In the genomic region with DNA sequence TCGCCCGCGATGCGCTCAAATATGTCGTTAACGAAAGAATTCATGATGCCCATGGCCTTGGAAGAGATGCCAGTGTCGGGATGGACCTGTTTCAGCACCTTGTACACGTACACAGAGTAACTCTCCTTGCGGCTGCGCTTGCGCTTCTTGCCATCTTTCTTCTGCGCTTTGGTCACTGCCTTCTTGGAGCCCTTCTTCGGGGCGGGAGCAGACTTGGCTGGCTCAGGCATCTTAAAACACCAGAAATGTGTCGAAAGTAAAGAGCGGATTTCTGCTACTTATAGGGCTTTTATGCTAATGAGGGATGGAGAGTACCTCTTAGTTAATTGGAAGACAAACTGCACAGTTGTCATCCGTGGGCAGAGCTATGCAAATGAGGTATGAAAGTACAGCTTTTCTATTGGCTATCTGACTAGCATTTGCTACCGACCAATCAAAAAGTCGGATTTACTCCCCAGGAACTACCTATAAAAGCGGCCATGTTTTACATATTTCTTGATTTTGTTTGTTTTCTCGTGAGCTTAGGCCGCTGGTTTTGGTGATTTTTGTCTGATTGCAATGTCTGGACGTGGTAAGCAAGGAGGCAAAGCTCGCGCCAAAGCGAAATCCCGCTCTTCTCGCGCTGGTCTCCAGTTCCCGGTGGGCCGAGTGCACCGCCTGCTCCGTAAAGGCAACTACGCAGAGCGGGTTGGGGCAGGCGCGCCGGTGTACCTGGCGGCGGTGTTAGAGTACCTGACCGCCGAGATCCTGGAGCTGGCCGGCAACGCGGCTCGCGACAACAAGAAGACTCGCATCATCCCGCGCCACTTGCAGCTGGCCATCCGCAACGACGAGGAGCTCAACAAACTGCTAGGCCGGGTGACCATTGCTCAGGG, we compare ENCODE assay signal across 8 cellular contexts. TPM values are rescaled to one million over a fixed set of nuclear protein-coding genes. Genes with fewer than 3 reads are reported as not detected.
A peak's percentile ranks its signal among the peaks of the same experiment; 100 is the strongest.
DNase-seq lines count a peak whose midpoint lies in the region; ATAC-seq and TF ChIP-seq lines count a peak whose summit lies in the region.

No MANE protein-coding gene starts in this region.

- H3K4me3 ChIP-seq in PC-9 (peak overlapping the region; percentile 86), esophagus (ENCODE audit: low read depth in 1 of 2, low read length in 2 of 2) (peak overlapping the region; percentile 94 to 97), mucosa of rectum (ENCODE audit: low read length in 2 of 2) (peak overlapping the region; percentile 88 to 97)

- H3K9me3 ChIP-seq in PC-9 (ENCODE audit: insufficient read depth, low read depth) (no peaks in the 10 kb centered on the region), esophagus (ENCODE audit: control insufficient read depth in 2 of 2, insufficient read depth in 1 of 2, low read depth in 1 of 2, low read length in 1 of 2) (no peaks in the 10 kb centered on the region), mucosa of rectum (ENCODE audit: control insufficient read depth in 2 of 2, low read length in 2 of 2) (no peaks in the 10 kb centered on the region)

- intact Hi-C loops in PC-9 (cut with micrococcal nuclease; ENCODE audit: unreplicated experiment): loop anchor here (1.0 kb wide), 10 partner anchors 21 to 1008 kb away; a partner anchor contains a TSS

- 0% methylated on average over 54 of the region's 54 CpGs for WGBS in esophagus, 2 donors

- ATAC-seq in GM21723 (IDR thresholded peaks at IDR 0.05; ENCODE audit: unreplicated experiment): peak; percentile 75

- peaks cover 27% of the 10 kb centered on the region for H3K4me1 ChIP-seq in PC-9 (replicated peaks; ENCODE audit: insufficient read depth)
- H3K4me1 ChIP-seq in esophagus (ENCODE audit: control insufficient read depth in 2 of 2, insufficient read depth in 2 of 2, low read length in 1 of 2): no peaks in the 10 kb centered on the region
- H3K4me1 ChIP-seq in mucosa of rectum (ENCODE audit: control insufficient read depth in 2 of 2, insufficient read depth in 2 of 2, low read length in 2 of 2): peaks cover 7 to 14% of the 10 kb centered on the region in 2 donors

- H3K27me3 ChIP-seq in PC-9 (ENCODE audit: insufficient read depth, low read depth) (no peaks in the 10 kb centered on the region), esophagus (ENCODE audit: control insufficient read depth in 1 of 2, insufficient read depth in 2 of 2, low read length in 2 of 2) (no peaks in the 10 kb centered on the region), mucosa of rectum (ENCODE audit: control insufficient read depth in 2 of 2, insufficient read depth in 2 of 2, low read length in 2 of 2) (no peaks in the 10 kb centered on the region)

- H2AFZ ChIP-seq in PC-9: peak overlapping the region; percentile 63

- CTCF ChIA-PET in PC-9 (lab: Charles Lee): interaction anchor here (0.6 to 1.3 kb wide), 6 partner anchors 24 to 1772 kb away, joined by 3 to 11 read pairs (median 4); a partner anchor contains a TSS

- TF ChIP-seq CTCF in PC-9 (conservative IDR thresholded peaks at IDR 0.05): no peak

- H3K4me2 ChIP-seq in PC-9: peak overlapping the region; percentile 83

- peaks cover 18% of the 10 kb centered on the region for H4K20me1 ChIP-seq in PC-9 (ENCODE audit: insufficient read depth)

- TSS peak; percentile 90 for BruUV-seq in PC-9 (replicated peaks; lab: Mats Ljungman, UMichigan)

- 0 out of 2 replicates have a peak, but pooled peaks cover 5% of the 10 kb centered on the region for H3K36me3 ChIP-seq in PC-9 (ENCODE audit: low read depth)
- no peaks in the 10 kb centered on the region for H3K36me3 ChIP-seq in esophagus (ENCODE audit: control insufficient read depth in 2 of 2, insufficient read depth in 2 of 2, low read length in 1 of 2)
- peaks cover 7 to 9% of the 10 kb centered on the region in 2 donors for H3K36me3 ChIP-seq in mucosa of rectum (ENCODE audit: control insufficient read depth in 2 of 2, insufficient read depth in 2 of 2, low read length in 2 of 2)

- DNase-seq in DMS53 treated with DMSO at 0.1 percent for 48 hours (lab: John Stamatoyannopoulos, UW; ENCODE audit: unreplicated experiment): peak; percentile 98
- peak; percentile 99 for DNase-seq in KBM-7
- DNase-seq in PC-9: peak; percentile 85 to 98
- peak; percentile 89 for DNase-seq in activated T-cell treated with anti-CD3 and anti-CD28 coated beads, Interleukin-2, amount 50 U/mL, for 48 hours
- peak; percentile 50 for DNase-seq in stimulated activated CD8-positive, alpha-beta memory T cell treated with anti-CD3 and anti-CD28 coated beads, Interleukin-7, amount 100 ng/mL, for 24 hours (ENCODE audit: low read depth)

- peak overlapping the region; percentile 99 to 100 for H3K9ac ChIP-seq in mucosa of rectum (ENCODE audit: low read depth in 1 of 2, low read length in 2 of 2)

- in situ Hi-C loops in KBM-7 (cut with MboI; ENCODE audit: low pct_unique_long_range_greater_than_20kb, low sequenced_read_pairs): no loop called here

- peaks cover 45% of the 10 kb centered on the region for H3K79me2 ChIP-seq in PC-9 (ENCODE audit: low read depth)

- POLR2A ChIA-PET in PC-9 (lab: Charles Lee; ENCODE audit: unreplicated experiment): interaction anchor here (0.6 to 5.2 kb wide), 48 partner anchors 13 to 1769 kb away, joined by 3 to 284 read pairs (median 5); a partner anchor contains a TSS

- peaks cover 45% of the 10 kb centered on the region for H3F3A ChIP-seq in PC-9 (ENCODE audit: insufficient read depth, low read depth)

- H3K9me2 ChIP-seq in PC-9 (ENCODE audit: insufficient read depth): no peaks in the 10 kb centered on the region

- H3K27ac ChIP-seq in PC-9 (peak overlapping the region; percentile 78), esophagus (ENCODE audit: low read depth in 2 of 2, low read length in 1 of 2) (peak overlapping the region; percentile 99), mucosa of rectum (ENCODE audit: low read depth in 2 of 2, low read length in 2 of 2) (peak overlapping the region; percentile 98 to 99)

RNA-seq across cellular contexts. Expression of a gene that starts 36.7 kb away (rescaled TPM):
- 33.3 and 46.0 TPM in 2 replicates for total RNA-seq in PC-9 (2021)
- 1 to 10 TPM; 2.2 to 2.6 TPM for polyA plus RNA-seq in esophagus

Comparison
In these comparisons a context has a peak if more than half of its experiments do, and no peak if none do; other contexts are left out.
1. Peak in every context shown above with its lines: DNase-seq, ATAC-seq, H3K4me3 ChIP-seq and H3K27ac ChIP-seq.